ENCODE assay signal across 1 cellular context in the genomic region with DNA sequence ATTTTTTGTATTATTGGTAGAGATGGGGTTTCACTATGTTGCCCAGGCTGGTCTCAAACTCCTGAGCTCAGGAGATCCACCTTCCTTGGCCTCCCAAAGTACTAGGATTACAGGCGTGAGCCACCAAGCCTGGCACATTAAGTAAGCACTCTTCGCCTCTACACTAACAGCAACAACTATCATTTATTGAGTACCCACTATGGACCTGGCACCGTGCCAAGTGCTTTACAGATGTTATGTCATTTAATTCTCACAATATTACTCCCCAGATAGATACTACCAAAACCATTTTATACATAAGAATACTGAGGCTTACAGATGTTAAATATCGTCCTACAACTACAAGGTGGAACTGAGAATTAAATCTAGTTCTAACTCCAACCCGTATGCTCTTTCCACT.
TF ChIP-seq lines count a peak whose summit lies in the region.

No MANE protein-coding gene starts in this region.

TF ChIP-seq in HepG2, 621 proteins besides CTCF, POLR2A, EP300 and RAD21:
- TF ChIP-seq, protein P1, sequence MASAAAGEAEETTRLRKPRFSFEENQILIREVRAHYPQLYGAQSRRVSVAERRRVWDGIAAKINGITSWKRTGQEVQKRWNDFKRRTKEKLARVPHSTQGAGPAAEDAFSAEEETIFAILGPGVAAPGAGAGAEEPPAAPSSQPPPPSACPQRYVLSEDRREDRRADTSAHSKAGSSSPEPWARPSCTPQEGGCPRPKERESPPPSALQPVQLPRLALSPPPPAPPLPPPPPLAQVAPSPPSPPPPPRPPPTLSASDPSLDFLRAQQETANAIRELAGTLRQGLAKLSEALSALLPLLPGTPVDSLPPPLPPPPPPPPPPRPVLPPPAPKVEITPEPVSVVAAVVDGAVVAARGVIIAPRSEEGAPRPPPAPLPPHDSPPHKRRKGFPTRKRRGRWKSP (CRISPR knock-in tag; IDR thresholded peaks at IDR 0.05), result no peak
- no peak for TF ChIP-seq ZNF558 (CRISPR knock-in tag; IDR thresholded peaks at IDR 0.05; ENCODE audit: borderline replicate concordance)
- TF ChIP-seq ZMYM2 (CRISPR knock-in tag; IDR thresholded peaks at IDR 0.05), result no peak
- TF ChIP-seq ELF4 (CRISPR knock-in tag; IDR thresholded peaks at IDR 0.05; ENCODE audit: borderline replicate concordance), result no peak
- TF ChIP-seq ZNF720 (CRISPR knock-in tag; IDR thresholded peaks at IDR 0.05), result no peak
- TF ChIP-seq CHD4 (IDR thresholded peaks at IDR 0.05; ENCODE audit: borderline replicate concordance, low read length), result no peak
- TF ChIP-seq PAX8 (CRISPR knock-in tag; IDR thresholded peaks at IDR 0.05; ENCODE audit: borderline replicate concordance), result no peak
- TF ChIP-seq LCORL (IDR thresholded peaks at IDR 0.05), result peak; percentile 98
- no peak for TF ChIP-seq LCORL (CRISPR knock-in tag; IDR thresholded peaks at IDR 0.05)
- no peak for TF ChIP-seq ZNF350 (CRISPR knock-in tag; IDR thresholded peaks at IDR 0.05; ENCODE audit: borderline replicate concordance, low read depth)
